In genomic region chr3:8757551-8758518, GRCh38 we compare ENCODE assay signal across 13 cellular contexts. TPM values are rescaled to one million over a fixed set of nuclear protein-coding genes. Genes with fewer than 3 reads are reported as not detected.
DNase-seq lines count a peak whose midpoint lies in the region; ATAC-seq and TF ChIP-seq lines count a peak whose summit lies in the region.
"Had no signal": no experiment of that assay in that cellular context is flagged by ENCODE, and none has a peak within 500 bp of the region (broad histone marks: within the 10 kb centered on the region; RNA-seq: fewer than 3 reads in every experiment).

No MANE protein-coding gene starts in this region.

- CTCF ChIA-PET in A673 (lab: Charles Lee), result no interaction called here

- no peaks in the 10 kb centered on the region for H3K27me3 ChIP-seq in A673 (replicated peaks; ENCODE audit: insufficient read depth, low read depth, low read length, poor library complexity)

- H3K9me3 ChIP-seq in A673 (ENCODE audit: low read depth, low read length, poor library complexity, severe bottlenecking), result no peaks in the 10 kb centered on the region

- DNase-seq in GM03348 (ENCODE audit: low spot score) (peak; percentile 88), astrocyte of the hippocampus (ENCODE audit: low read depth, low spot score) (peak; percentile 93), mesenteric fat pad (ENCODE audit: low spot score) (peak; percentile 76), A673 (ENCODE audit: low spot score) (no peak), GM19238 (ENCODE audit: insufficient read length, low spot score) (no peak)
- DNase-seq in stimulated activated naive CD4-positive, alpha-beta T cell treated with Interleukin-2 at 50 U/mL for 16 hours (lab: John Stamatoyannopoulos, UW), result no peak
- DNase-seq: activated CD4-positive, alpha-beta T cell treated with anti-CD3 and anti-CD28 coated beads, Interleukin-2, amount 50 U/mL, for 1 hour; effector memory CD8-positive, alpha-beta T cell; H7; NCI-H1092 treated with DMSO at 0.1 percent for 48 hours; NCI-H526 had no signal

- H3K4me3 ChIP-seq in A673 (ENCODE audit: low read depth, low read length, poor library complexity, severe bottlenecking), result no peak overlapping the region

- H3K4me1 ChIP-seq in A673 (ENCODE audit: insufficient read depth, low read length, poor library complexity, severe bottlenecking), result no peaks in the 10 kb centered on the region

- intact Hi-C loops in A673 (cut with micrococcal nuclease; ENCODE audit: unreplicated experiment), result no loop called here

- no peaks in the 10 kb centered on the region for H3K36me3 ChIP-seq in A673 (ENCODE audit: insufficient read depth, low read length, poor library complexity, severe bottlenecking)

- BruUV-seq in A673 (replicated peaks; lab: Mats Ljungman, UMichigan), result no TSS peak

- POLR2A ChIA-PET in A673 (lab: Charles Lee; ENCODE audit: low non-redundant PET), result no interaction called here

- TF ChIP-seq CTCF in A673 (conservative IDR thresholded peaks at IDR 0.05; ENCODE audit: low read depth, low read length), result no peak

- ATAC-seq in HG02885 (IDR thresholded peaks at IDR 0.05; ENCODE audit: poor library complexity, unreplicated experiment) (peak; percentile 89), GM21786 (IDR thresholded peaks at IDR 0.05; ENCODE audit: unreplicated experiment) (no peak)
- ATAC-seq: effector memory CD8-positive, alpha-beta T cell had no signal

- H3K27ac ChIP-seq in A673 (ENCODE audit: low read depth, low read length, poor library complexity, severe bottlenecking), result no peak overlapping the region

RNA-seq across cellular contexts. Expression of gene OXTR, which starts 11.6 kb away (rescaled TPM):
- total RNA-seq in mesenteric fat pad (0.06 TPM), A673 (2021) (5.6 and 6.5 TPM in 2 replicates)

RNA-seq across cellular contexts. Expression of gene CAV3, which starts 24.2 kb away (rescaled TPM):
- total RNA-seq in mesenteric fat pad (not detected), A673 (2021) (not detected in 2 replicates)
- total RNA-seq: H7 had no signal

Comparison
In these comparisons a context has a peak if more than half of its experiments do, and no peak if none do; other contexts are left out.
1. DNase-seq: peak in GM03348 (single experiment), astrocyte of the hippocampus (single experiment) and mesenteric fat pad (single experiment); none in stimulated activated naive CD4-positive, alpha-beta T cell treated with Interleukin-2 at 50 U/mL for 16 hours (single experiment), A673 (single experiment) and GM19238 (single experiment).